In genomic region chr1:111669268-111669667, GRCh38 we compare ENCODE assay signal across 1 cellular context.
TF ChIP-seq lines count a peak whose summit lies in the region.

No MANE protein-coding gene starts in this region.

TF ChIP-seq in K562, 482 proteins besides CTCF, POLR2A, EP300 and RAD21 (continued from another document and continues in another):
- TF ChIP-seq, protein P1, sequence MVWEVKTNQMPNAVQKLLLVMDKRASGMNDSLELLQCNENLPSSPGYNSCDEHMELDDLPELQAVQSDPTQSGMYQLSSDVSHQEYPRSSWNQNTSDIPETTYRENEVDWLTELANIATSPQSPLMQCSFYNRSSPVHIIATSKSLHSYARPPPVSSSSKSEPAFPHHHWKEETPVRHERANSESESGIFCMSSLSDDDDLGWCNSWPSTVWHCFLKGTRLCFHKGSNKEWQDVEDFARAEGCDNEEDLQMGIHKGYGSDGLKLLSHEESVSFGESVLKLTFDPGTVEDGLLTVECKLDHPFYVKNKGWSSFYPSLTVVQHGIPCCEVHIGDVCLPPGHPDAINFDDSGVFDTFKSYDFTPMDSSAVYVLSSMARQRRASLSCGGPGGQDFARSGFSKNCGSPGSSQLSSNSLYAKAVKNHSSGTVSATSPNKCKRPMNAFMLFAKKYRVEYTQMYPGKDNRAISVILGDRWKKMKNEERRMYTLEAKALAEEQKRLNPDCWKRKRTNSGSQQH (CRISPR knock-in tag; IDR thresholded peaks at IDR 0.05), result no peak
- no peak for TF ChIP-seq RBBP5 (IDR thresholded peaks at IDR 0.05; ENCODE audit: borderline replicate concordance, insufficient read depth, low read length, poor library complexity, severe bottlenecking)
- no peak for TF ChIP-seq SETDB1 (IDR thresholded peaks at IDR 0.05; ENCODE audit: low read length)
- TF ChIP-seq, protein P2, sequence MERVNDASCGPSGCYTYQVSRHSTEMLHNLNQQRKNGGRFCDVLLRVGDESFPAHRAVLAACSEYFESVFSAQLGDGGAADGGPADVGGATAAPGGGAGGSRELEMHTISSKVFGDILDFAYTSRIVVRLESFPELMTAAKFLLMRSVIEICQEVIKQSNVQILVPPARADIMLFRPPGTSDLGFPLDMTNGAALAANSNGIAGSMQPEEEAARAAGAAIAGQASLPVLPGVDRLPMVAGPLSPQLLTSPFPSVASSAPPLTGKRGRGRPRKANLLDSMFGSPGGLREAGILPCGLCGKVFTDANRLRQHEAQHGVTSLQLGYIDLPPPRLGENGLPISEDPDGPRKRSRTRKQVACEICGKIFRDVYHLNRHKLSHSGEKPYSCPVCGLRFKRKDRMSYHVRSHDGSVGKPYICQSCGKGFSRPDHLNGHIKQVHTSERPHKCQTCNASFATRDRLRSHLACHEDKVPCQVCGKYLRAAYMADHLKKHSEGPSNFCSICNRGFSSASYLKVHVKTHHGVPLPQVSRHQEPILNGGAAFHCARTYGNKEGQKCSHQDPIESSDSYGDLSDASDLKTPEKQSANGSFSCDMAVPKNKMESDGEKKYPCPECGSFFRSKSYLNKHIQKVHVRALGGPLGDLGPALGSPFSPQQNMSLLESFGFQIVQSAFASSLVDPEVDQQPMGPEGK (CRISPR knock-in tag; IDR thresholded peaks at IDR 0.05; ENCODE audit: borderline replicate concordance), result no peak
- TF ChIP-seq MIER1 (IDR thresholded peaks at IDR 0.05; ENCODE audit: low read depth), result no peak
- no peak for TF ChIP-seq MBD2 (IDR thresholded peaks at IDR 0.05; ENCODE audit: borderline replicate concordance, low read depth)
- TF ChIP-seq ZNF121 (CRISPR knock-in tag; conservative IDR thresholded peaks at IDR 0.05), result no peak
- TF ChIP-seq SPI1 (IDR thresholded peaks at IDR 0.05; ENCODE audit: borderline replicate concordance, low read depth, low read length), result no peak
- no peak for TF ChIP-seq HSF4 (CRISPR knock-in tag; IDR thresholded peaks at IDR 0.05; ENCODE audit: borderline replicate concordance)
- no peak for TF ChIP-seq TCF7L2 (IDR thresholded peaks at IDR 0.05; ENCODE audit: low read depth, low read length)
- no peak for TF ChIP-seq CEBPG (CRISPR knock-in tag; IDR thresholded peaks at IDR 0.05)
- TF ChIP-seq CEBPG (tag; conservative IDR thresholded peaks at IDR 0.05 in 1 of 2, IDR thresholded peaks at IDR 0.05 in 1 of 2), result no peak
- TF ChIP-seq ZNF408 (CRISPR knock-in tag; IDR thresholded peaks at IDR 0.05; ENCODE audit: low read depth), result no peak
- no peak for TF ChIP-seq CUX1 (CRISPR knock-in tag; IDR thresholded peaks at IDR 0.05)
- TF ChIP-seq ARID1B (IDR thresholded peaks at IDR 0.05), result peak; percentile 78
- TF ChIP-seq TARDBP (IDR thresholded peaks at IDR 0.05), result no peak
- TF ChIP-seq ZNF511 (CRISPR knock-in tag; IDR thresholded peaks at IDR 0.05), result no peak
- TF ChIP-seq, protein P3, sequence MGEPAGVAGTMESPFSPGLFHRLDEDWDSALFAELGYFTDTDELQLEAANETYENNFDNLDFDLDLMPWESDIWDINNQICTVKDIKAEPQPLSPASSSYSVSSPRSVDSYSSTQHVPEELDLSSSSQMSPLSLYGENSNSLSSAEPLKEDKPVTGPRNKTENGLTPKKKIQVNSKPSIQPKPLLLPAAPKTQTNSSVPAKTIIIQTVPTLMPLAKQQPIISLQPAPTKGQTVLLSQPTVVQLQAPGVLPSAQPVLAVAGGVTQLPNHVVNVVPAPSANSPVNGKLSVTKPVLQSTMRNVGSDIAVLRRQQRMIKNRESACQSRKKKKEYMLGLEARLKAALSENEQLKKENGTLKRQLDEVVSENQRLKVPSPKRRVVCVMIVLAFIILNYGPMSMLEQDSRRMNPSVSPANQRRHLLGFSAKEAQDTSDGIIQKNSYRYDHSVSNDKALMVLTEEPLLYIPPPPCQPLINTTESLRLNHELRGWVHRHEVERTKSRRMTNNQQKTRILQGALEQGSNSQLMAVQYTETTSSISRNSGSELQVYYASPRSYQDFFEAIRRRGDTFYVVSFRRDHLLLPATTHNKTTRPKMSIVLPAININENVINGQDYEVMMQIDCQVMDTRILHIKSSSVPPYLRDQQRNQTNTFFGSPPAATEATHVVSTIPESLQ (CRISPR knock-in tag; IDR thresholded peaks at IDR 0.05), result no peak
- TF ChIP-seq, protein P4, sequence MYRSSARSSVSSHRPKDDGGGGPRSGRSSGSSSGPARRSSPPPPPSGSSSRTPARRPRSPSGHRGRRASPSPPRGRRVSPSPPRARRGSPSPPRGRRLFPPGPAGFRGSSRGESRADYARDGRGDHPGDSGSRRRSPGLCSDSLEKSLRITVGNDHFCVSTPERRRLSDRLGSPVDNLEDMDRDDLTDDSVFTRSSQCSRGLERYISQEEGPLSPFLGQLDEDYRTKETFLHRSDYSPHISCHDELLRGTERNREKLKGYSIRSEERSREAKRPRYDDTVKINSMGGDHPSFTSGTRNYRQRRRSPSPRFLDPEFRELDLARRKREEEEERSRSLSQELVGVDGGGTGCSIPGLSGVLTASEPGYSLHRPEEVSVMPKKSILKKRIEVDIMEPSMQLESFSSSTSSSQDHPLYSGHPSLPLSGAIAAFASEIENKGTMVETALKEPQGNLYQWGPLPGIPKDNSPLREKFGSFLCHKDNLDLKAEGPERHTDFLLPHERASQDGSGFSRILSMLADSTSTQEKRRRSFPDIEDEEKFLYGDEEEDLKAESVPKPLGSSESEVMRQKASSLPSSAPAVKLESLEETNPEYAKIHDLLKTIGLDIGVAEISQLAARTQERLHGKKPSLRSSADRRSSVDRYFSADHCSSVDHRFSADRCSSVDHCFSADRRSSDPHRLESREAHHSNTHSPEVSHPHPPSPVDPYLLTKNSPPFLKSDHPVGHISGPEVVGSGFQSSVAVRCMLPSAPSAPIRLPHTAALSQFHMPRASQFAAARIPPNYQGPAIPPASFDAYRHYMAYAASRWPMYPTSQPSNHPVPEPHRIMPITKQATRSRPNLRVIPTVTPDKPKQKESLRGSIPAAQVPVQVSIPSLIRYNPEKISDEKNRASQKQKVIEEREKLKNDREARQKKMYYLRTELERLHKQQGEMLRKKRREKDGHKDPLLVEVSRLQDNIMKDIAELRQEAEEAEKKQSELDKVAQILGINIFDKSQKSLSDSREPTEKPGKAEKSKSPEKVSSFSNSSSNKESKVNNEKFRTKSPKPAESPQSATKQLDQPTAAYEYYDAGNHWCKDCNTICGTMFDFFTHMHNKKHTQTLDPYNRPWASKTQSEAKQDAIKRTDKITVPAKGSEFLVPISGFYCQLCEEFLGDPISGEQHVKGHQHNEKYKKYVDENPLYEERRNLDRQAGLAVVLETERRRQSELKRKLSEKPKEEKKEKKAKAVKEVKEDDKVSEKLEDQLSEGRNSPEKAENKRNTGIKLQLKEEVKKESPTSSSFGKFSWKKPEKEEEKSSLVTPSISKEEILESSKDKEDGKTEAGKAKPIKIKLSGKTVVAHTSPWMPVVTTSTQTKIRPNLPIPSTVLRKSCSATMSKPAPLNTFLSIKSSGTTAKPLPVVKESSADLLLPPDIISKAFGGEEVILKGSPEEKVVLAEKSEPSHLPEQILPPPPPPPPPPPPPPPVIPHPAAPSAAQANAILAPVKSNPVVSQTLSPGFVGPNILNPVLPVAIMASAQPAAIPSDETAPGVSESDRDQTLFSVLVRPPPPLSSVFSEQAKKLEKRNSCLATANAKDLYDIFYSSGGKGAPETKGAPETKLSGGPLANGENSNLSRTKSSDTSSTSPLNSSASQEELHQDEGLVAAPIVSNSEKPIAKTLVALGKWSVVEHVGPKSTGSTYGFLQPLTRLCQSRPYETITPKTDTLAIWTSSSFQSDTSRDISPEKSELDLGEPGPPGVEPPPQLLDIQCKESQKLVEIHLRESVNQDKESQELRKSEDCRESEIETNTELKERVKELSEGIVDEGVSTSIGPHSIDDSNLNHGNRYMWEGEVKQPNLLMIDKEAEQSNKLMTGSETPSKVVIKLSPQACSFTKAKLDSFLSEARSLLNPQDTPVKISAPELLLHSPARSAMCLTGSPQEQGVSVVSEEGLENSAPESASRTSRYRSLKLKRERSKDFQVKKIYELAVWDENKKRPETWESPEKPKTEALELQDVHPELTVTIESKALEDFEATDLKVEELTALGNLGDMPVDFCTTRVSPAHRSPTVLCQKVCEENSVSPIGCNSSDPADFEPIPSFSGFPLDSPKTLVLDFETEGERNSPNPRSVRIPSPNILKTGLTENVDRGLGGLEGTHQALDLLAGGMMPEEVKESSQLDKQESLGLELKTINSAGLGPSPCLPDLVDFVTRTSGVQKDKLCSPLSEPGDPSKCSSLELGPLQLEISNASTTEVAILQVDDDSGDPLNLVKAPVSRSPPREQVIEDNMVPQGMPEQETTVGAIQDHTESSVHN (IDR thresholded peaks at IDR 0.05; ENCODE audit: borderline replicate concordance in 1 of 2, low read depth in 1 of 2), result no peak
- peak; percentile 80 for TF ChIP-seq SMARCA4 (IDR thresholded peaks at IDR 0.05)
- TF ChIP-seq, protein P5, sequence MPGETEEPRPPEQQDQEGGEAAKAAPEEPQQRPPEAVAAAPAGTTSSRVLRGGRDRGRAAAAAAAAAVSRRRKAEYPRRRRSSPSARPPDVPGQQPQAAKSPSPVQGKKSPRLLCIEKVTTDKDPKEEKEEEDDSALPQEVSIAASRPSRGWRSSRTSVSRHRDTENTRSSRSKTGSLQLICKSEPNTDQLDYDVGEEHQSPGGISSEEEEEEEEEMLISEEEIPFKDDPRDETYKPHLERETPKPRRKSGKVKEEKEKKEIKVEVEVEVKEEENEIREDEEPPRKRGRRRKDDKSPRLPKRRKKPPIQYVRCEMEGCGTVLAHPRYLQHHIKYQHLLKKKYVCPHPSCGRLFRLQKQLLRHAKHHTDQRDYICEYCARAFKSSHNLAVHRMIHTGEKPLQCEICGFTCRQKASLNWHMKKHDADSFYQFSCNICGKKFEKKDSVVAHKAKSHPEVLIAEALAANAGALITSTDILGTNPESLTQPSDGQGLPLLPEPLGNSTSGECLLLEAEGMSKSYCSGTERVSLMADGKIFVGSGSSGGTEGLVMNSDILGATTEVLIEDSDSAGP (CRISPR knock-in tag; IDR thresholded peaks at IDR 0.05), result no peak
- no peak for TF ChIP-seq ZNF212 (CRISPR knock-in tag; IDR thresholded peaks at IDR 0.05)
- no peak for TF ChIP-seq NFXL1 (CRISPR knock-in tag; IDR thresholded peaks at IDR 0.05)
- no peak; a peak in 1 of 4 replicates for TF ChIP-seq MAZ (CRISPR knock-in tag; conservative IDR thresholded peaks at IDR 0.05 in 1 of 2, IDR thresholded peaks at IDR 0.05 in 1 of 2)
- no peak for TF ChIP-seq ZFPM2 (CRISPR knock-in tag; IDR thresholded peaks at IDR 0.05)
- TF ChIP-seq FOXA1 (IDR thresholded peaks at IDR 0.05; ENCODE audit: borderline replicate concordance), result no peak
- TF ChIP-seq ESRRB (CRISPR knock-in tag; IDR thresholded peaks at IDR 0.05; ENCODE audit: borderline replicate concordance), result no peak
- TF ChIP-seq, protein P6, sequence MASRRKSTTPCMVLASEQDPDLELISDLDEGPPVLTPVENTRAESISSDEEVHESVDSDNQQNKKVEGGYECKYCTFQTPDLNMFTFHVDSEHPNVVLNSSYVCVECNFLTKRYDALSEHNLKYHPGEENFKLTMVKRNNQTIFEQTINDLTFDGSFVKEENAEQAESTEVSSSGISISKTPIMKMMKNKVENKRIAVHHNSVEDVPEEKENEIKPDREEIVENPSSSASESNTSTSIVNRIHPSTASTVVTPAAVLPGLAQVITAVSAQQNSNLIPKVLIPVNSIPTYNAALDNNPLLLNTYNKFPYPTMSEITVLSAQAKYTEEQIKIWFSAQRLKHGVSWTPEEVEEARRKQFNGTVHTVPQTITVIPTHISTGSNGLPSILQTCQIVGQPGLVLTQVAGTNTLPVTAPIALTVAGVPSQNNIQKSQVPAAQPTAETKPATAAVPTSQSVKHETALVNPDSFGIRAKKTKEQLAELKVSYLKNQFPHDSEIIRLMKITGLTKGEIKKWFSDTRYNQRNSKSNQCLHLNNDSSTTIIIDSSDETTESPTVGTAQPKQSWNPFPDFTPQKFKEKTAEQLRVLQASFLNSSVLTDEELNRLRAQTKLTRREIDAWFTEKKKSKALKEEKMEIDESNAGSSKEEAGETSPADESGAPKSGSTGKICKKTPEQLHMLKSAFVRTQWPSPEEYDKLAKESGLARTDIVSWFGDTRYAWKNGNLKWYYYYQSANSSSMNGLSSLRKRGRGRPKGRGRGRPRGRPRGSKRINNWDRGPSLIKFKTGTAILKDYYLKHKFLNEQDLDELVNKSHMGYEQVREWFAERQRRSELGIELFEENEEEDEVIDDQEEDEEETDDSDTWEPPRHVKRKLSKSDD (conservative IDR thresholded peaks at IDR 0.05; ENCODE audit: low read length), result no peak
- peak; percentile 90 to 92 for TF ChIP-seq FOXK2 (conservative IDR thresholded peaks at IDR 0.05 in 1 of 2, IDR thresholded peaks at IDR 0.05 in 1 of 2; ENCODE audit: low read depth in 2 of 2)
- TF ChIP-seq GATAD2B (IDR thresholded peaks at IDR 0.05; ENCODE audit: borderline replicate concordance), result peak; percentile 41; the same call in 1 of the 2 replicates
- TF ChIP-seq BRD4 (IDR thresholded peaks at IDR 0.05), result no peak
- no peak for TF ChIP-seq SP2 (IDR thresholded peaks at IDR 0.05; ENCODE audit: extremely low read depth, low read depth, low read length, poor library complexity, severe bottlenecking)
- no peak for TF ChIP-seq PHB (CRISPR knock-in tag; IDR thresholded peaks at IDR 0.05)
- no peak for TF ChIP-seq FOSL1 (tag; conservative IDR thresholded peaks at IDR 0.05)
- no peak for TF ChIP-seq TRIM28 (IDR thresholded peaks at IDR 0.05)
- no peak for TF ChIP-seq ZKSCAN8 (CRISPR knock-in tag; IDR thresholded peaks at IDR 0.05)
